8 cellular contexts compared by ENCODE assay signal in genomic region chr3:195781236-195781635, GRCh38. TPM values are rescaled to one million over a fixed set of nuclear protein-coding genes. Genes with fewer than 3 reads are reported as not detected.
"Had no signal": no experiment of that assay in that cellular context is flagged by ENCODE, and none has a peak within 500 bp of the region (broad histone marks: within the 10 kb centered on the region; RNA-seq: fewer than 3 reads in every experiment).

No MANE protein-coding gene starts in this region.

RNA-seq across cellular contexts. Expression of gene MUC4, which starts 30.5 kb away (rescaled TPM):
- total RNA-seq: ascending aorta, left ventricle myocardium superior, mammary epithelial cell, osteoblast, posterior vena cava, Right ventricle myocardium inferior, SJSA1, subcutaneous adipose tissue had no signal
